Comparison of ENCODE assay signal across 8 cellular contexts in genomic region chr11:7520011-7520942, GRCh38. TPM values are rescaled to one million over a fixed set of nuclear protein-coding genes. Genes with fewer than 3 reads are reported as not detected.
A peak's percentile ranks its signal among the peaks of the same experiment; 100 is the strongest.
DNase-seq lines count a peak whose midpoint lies in the region; ATAC-seq and TF ChIP-seq lines count a peak whose summit lies in the region.

No MANE protein-coding gene starts in this region.

- H3K27me3 ChIP-seq in GM23248 (replicated peaks; ENCODE audit: insufficient read depth) (0 out of 2 replicates have a peak, but pooled peaks cover under 1% of the 10 kb centered on the region), MM.1S (replicated peaks; ENCODE audit: insufficient read depth, low read length) (no peaks in the 10 kb centered on the region), smooth muscle cell (ENCODE audit: low read depth) (no peaks in the 10 kb centered on the region)

- H3K27me3 Mint-ChIP-seq in activated CD4-positive, alpha-beta T cell treated with anti-CD3 and anti-CD28 coated beads for 36 hours = peaks cover under 1% of the 10 kb centered on the region

- intact Hi-C loops in activated CD4-positive, alpha-beta T cell treated with anti-CD3 and anti-CD28 coated beads for 36 hours (cut with DNase I, micrococcal nuclease) = no loop called here

- no peaks in the 10 kb centered on the region for H3K9me3 ChIP-seq in GM23248 (ENCODE audit: low read depth)
- no peaks in the 10 kb centered on the region for H3K9me3 ChIP-seq in MM.1S (replicated peaks; ENCODE audit: insufficient read depth, low read length)
- no peaks in the 10 kb centered on the region for H3K9me3 ChIP-seq in smooth muscle cell (replicated peaks; ENCODE audit: low read depth)

- TF ChIP-seq CTCF in MM.1S (IDR thresholded peaks at IDR 0.05; ENCODE audit: low read length) = no peak
- TF ChIP-seq CTCF in smooth muscle cell (IDR thresholded peaks at IDR 0.05; ENCODE audit: borderline replicate concordance, insufficient read depth, poor library complexity, severe bottlenecking) = no peak

- no peak overlapping the region for H2AFZ ChIP-seq in GM23248
- H2AFZ ChIP-seq in MM.1S (ENCODE audit: low read length) = no peak overlapping the region
- H2AFZ ChIP-seq in smooth muscle cell (ENCODE audit: low read depth) = no peak overlapping the region

- H3K9me2 ChIP-seq in GM23248 (ENCODE audit: insufficient read depth) = no peaks in the 10 kb centered on the region
- no peaks in the 10 kb centered on the region for H3K9me2 ChIP-seq in MM.1S (replicated peaks; ENCODE audit: insufficient read depth, low read length)

- H3K4me3 ChIP-seq in GM23248 (no peak overlapping the region), MM.1S (ENCODE audit: low read length) (no peak overlapping the region), smooth muscle cell (no peak overlapping the region)

- H3F3A ChIP-seq in GM23248 (ENCODE audit: insufficient read depth) (no peaks in the 10 kb centered on the region), MM.1S (ENCODE audit: insufficient read depth, low read length) (peaks cover 14% of the 10 kb centered on the region), smooth muscle cell (ENCODE audit: low read depth) (no peaks in the 10 kb centered on the region)

- ATAC-seq in activated CD4-positive, alpha-beta T cell treated with anti-CD3 and anti-CD28 coated beads for 36 hours = peak; percentile 17

- H3K4me2 ChIP-seq in GM23248 (ENCODE audit: unreplicated experiment) (no peak overlapping the region), MM.1S (ENCODE audit: low read depth, low read length) (peak overlapping the region; percentile 46; the same call in 1 of the 2 replicates), smooth muscle cell (peak overlapping the region; percentile 12)

- peaks cover 3% of the 10 kb centered on the region for H3K36me3 Mint-ChIP-seq in activated CD4-positive, alpha-beta T cell treated with anti-CD3 and anti-CD28 coated beads for 36 hours (ENCODE audit: low read depth)

- no peak overlapping the region for H3K4me3 Mint-ChIP-seq in activated CD4-positive, alpha-beta T cell treated with anti-CD3 and anti-CD28 coated beads for 36 hours

- DNase-seq in activated CD4-positive, alpha-beta T cell treated with anti-CD3 and anti-CD28 coated beads for 36 hours = no peak
- DNase-seq in activated CD4-positive, alpha-beta T cell treated with anti-CD3 and anti-CD28 coated beads for 4 hours = no peak
- DNase-seq in GM23248 (peak; percentile 37), MM.1S (no peak), smooth muscle cell (lab: John Stamatoyannopoulos, UW; ENCODE audit: unreplicated experiment) (no peak), NCI-H526 (lab: John Stamatoyannopoulos, UW) (no peak), NCI-H1694 treated with DMSO at 0.1 percent for 48 hours (lab: John Stamatoyannopoulos, UW) (no peak)
- no peak for DNase-seq in activated CD4-positive, CD25-positive, alpha-beta regulatory T cell treated with anti-CD3 and anti-CD28 coated beads, Interleukin-2, amount 50 U/mL, for 72 hours

- H3K27ac Mint-ChIP-seq in activated CD4-positive, alpha-beta T cell treated with anti-CD3 and anti-CD28 coated beads for 36 hours = no peak overlapping the region

- no peaks in the 10 kb centered on the region for H3K36me3 ChIP-seq in GM23248 (ENCODE audit: low read depth)
- H3K36me3 ChIP-seq in MM.1S (replicated peaks; ENCODE audit: insufficient read depth, low read length) = no peaks in the 10 kb centered on the region
- no peaks in the 10 kb centered on the region for H3K36me3 ChIP-seq in smooth muscle cell (ENCODE audit: low read depth)

- WGBS in GM23248 (ENCODE audit: low coverage in 1 of 2, low lambda C conversion rate in 2 of 2, missing lambda C conversion rate in 2 of 2), 2 experiments = 69 to 84% methylated on average over 17 of the region's 18 CpGs
- WGBS in smooth muscle cell (ENCODE audit: low lambda C conversion rate) = 76% methylated on average over 18 of the region's 18 CpGs

- no peaks in the 10 kb centered on the region for H3K79me2 ChIP-seq in GM23248 (ENCODE audit: insufficient read depth)
- H3K79me2 ChIP-seq in MM.1S (ENCODE audit: low read length) = peaks cover 52% of the 10 kb centered on the region
- peaks cover 4% of the 10 kb centered on the region for H3K79me2 ChIP-seq in smooth muscle cell (ENCODE audit: low read depth)

- no peaks in the 10 kb centered on the region for H3K9me3 Mint-ChIP-seq in activated CD4-positive, alpha-beta T cell treated with anti-CD3 and anti-CD28 coated beads for 36 hours (ENCODE audit: low read depth)

- H3K4me1 ChIP-seq in GM23248 (ENCODE audit: insufficient read depth) (no peaks in the 10 kb centered on the region), MM.1S (ENCODE audit: low read length) (peaks cover 36% of the 10 kb centered on the region), smooth muscle cell (ENCODE audit: low read depth) (no peaks in the 10 kb centered on the region)

- H3K27ac ChIP-seq in GM23248 (no peak overlapping the region), MM.1S (ENCODE audit: low read length) (peak overlapping the region; percentile 75), smooth muscle cell (ENCODE audit: low read depth) (peak overlapping the region; percentile 8)

- H3K4me1 Mint-ChIP-seq in activated CD4-positive, alpha-beta T cell treated with anti-CD3 and anti-CD28 coated beads for 36 hours = peaks cover 51% of the 10 kb centered on the region

- in situ Hi-C loops in GM23248 (cut with MboI) = no loop called here

- no peaks in the 10 kb centered on the region for H4K20me1 ChIP-seq in GM23248 (ENCODE audit: insufficient read depth)
- H4K20me1 ChIP-seq in MM.1S (ENCODE audit: insufficient read depth, low read length) = no peaks in the 10 kb centered on the region
- H4K20me1 ChIP-seq in smooth muscle cell (ENCODE audit: low read depth) = no peaks in the 10 kb centered on the region

- CTCF ChIA-PET in activated CD4-positive, alpha-beta T cell treated with anti-CD3 and anti-CD28 coated beads for 36 hours (lab: Charles Lee) = interaction anchor here (0.6 to 2.0 kb wide), 11 partner anchors 8 to 471 kb away, joined by 3 to 17 read pairs (median 4); no protein-coding TSS in a partner anchor

- POLR2A ChIA-PET in activated CD4-positive, alpha-beta T cell treated with anti-CD3 and anti-CD28 coated beads for 36 hours (lab: Charles Lee) = interaction anchor here (0.6 to 1.0 kb wide), 2 partner anchors 8 to 826 kb away, joined by 3 to 4 read pairs; no protein-coding TSS in a partner anchor

- H3K9ac ChIP-seq in GM23248 (no peak overlapping the region), MM.1S (ENCODE audit: low read length) (peak overlapping the region; percentile 13; the same call in 1 of the 2 replicates), smooth muscle cell (ENCODE audit: low read depth) (no peak overlapping the region)

RNA-seq across cellular contexts. Expression of gene PPFIBP2, which starts 6.5 kb away (rescaled TPM):
- 10 to 100 TPM in 1 of 2 experiments, 1 to 10 TPM in 1; 7.9 to 13.2 TPM for total RNA-seq in activated CD4-positive, alpha-beta T cell treated with anti-CD3 and anti-CD28 coated beads for 36 hours
- total RNA-seq in GM23248 (2014; rRNA removed; shearing (Covaris generic)) = 4.1 and 16.8 TPM in 2 replicates
- polyA plus RNA-seq in GM23248 (2016; fragmentation: Nextera tagmentation; extraction: Ambion mirVana) (5.9 TPM in 2 replicates), smooth muscle cell (16.4 and 20.2 TPM in 2 replicates)
- total RNA-seq in smooth muscle cell = 9.8 and 17.1 TPM in 2 replicates

RNA-seq across cellular contexts. Expression of gene OLFML1, which starts 35.0 kb away (rescaled TPM):
- total RNA-seq in activated CD4-positive, alpha-beta T cell treated with anti-CD3 and anti-CD28 coated beads for 36 hours = not detected
- total RNA-seq in GM23248 (2014; rRNA removed; shearing (Covaris generic)) = 0.32 TPM in 1 of 2 replicates, not detected in the other
- polyA plus RNA-seq in GM23248 (2016; fragmentation: Nextera tagmentation; extraction: Ambion mirVana) = 0.46 and 0.53 TPM in 2 replicates
- total RNA-seq in smooth muscle cell = not detected in 2 replicates
- polyA plus RNA-seq in smooth muscle cell = 0.14 and 0.22 TPM in 2 replicates
